In genomic region chr2:164015328-164016123, GRCh38 we compare ENCODE assay signal across 9 cellular contexts.
DNase-seq lines count a peak whose midpoint lies in the region; ATAC-seq, FAIRE-seq and TF ChIP-seq lines count a peak whose summit lies in the region.
"Had no signal": no experiment of that assay in that cellular context is flagged by ENCODE, and none has a peak within 500 bp of the region (broad histone marks: within the 10 kb centered on the region; RNA-seq: fewer than 3 reads in every experiment).

No MANE protein-coding gene starts in this region.

- no peak overlapping the region for H3K4me3 ChIP-seq in BE2C (ENCODE audit: low read depth, low read length)

- no peaks in the 10 kb centered on the region for H3K27me3 ChIP-seq in BE2C

- CTCF ChIA-PET in activated CD4-positive, alpha-beta memory T cell treated with anti-CD3 and anti-CD28 coated beads for 36 hours (lab: Charles Lee), result no interaction called here

- no peaks in the 10 kb centered on the region for H3K9me3 Mint-ChIP-seq in nephron progenitor cell
- peaks cover 7% of the 10 kb centered on the region for H3K9me3 Mint-ChIP-seq in activated CD4-positive, alpha-beta memory T cell treated with anti-CD3 and anti-CD28 coated beads for 36 hours
- peaks cover 0 to 2% of the 10 kb centered on the region in 2 donors for H3K9me3 Mint-ChIP-seq in effector memory CD8-positive, alpha-beta T cell

- POLR2A ChIA-PET in activated CD4-positive, alpha-beta memory T cell treated with anti-CD3 and anti-CD28 coated beads for 36 hours (lab: Charles Lee), result no interaction called here

- no peaks in the 10 kb centered on the region for H3K4me1 ChIP-seq in BE2C

- intact Hi-C loops in activated CD4-positive, alpha-beta memory T cell treated with anti-CD3 and anti-CD28 coated beads for 36 hours (cut with micrococcal nuclease), result no loop called here

- peak overlapping the region; percentile 77 for H3K27ac Mint-ChIP-seq in nephron progenitor cell
- no peak overlapping the region for H3K27ac Mint-ChIP-seq in activated CD4-positive, alpha-beta memory T cell treated with anti-CD3 and anti-CD28 coated beads for 36 hours
- no peak overlapping the region for H3K27ac Mint-ChIP-seq in effector memory CD8-positive, alpha-beta T cell

- no peak for TF ChIP-seq CTCF in nephron progenitor cell (IDR thresholded peaks at IDR 0.05)
- TF ChIP-seq CTCF in BE2C (IDR thresholded peaks at IDR 0.05; ENCODE audit: low read depth, low read length), result no peak

- DNase-seq in GM18507 (ENCODE audit: extremely low spot score, insufficient read length, low read depth) (peak; percentile 30), NCI-H526 treated with DMSO at 0.1 percent for 48 hours (lab: John Stamatoyannopoulos, UW) (peak; percentile 37), nephron progenitor cell (peak; percentile 54), BE2C (no peak)
- no peak for DNase-seq in NK-92 treated with Interleukin-12 subunit alpha and Interleukin-12 subunit beta, amount 100 ng/mL, for 24 hours (lab: John Stamatoyannopoulos, UW)
- no peak for DNase-seq in activated CD4-positive, alpha-beta memory T cell treated with anti-CD3 and anti-CD28 coated beads for 36 hours
- no peak for DNase-seq in effector memory CD8-positive, alpha-beta T cell
- DNase-seq: hippocampal formation had no signal

- H3K4me1 Mint-ChIP-seq in nephron progenitor cell, result peaks cover 33% of the 10 kb centered on the region
- H3K4me1 Mint-ChIP-seq in activated CD4-positive, alpha-beta memory T cell treated with anti-CD3 and anti-CD28 coated beads for 36 hours (ENCODE audit: low read depth), result no peaks in the 10 kb centered on the region
- no peaks in the 10 kb centered on the region for H3K4me1 Mint-ChIP-seq in effector memory CD8-positive, alpha-beta T cell (ENCODE audit: low read depth in 2 of 2)

- FAIRE-seq in GM18507 (lab: Jason Lieb, UNC), result peak; percentile 100

- H3K36me3 ChIP-seq in BE2C, result no peaks in the 10 kb centered on the region

- H3K36me3 Mint-ChIP-seq in nephron progenitor cell (ENCODE audit: low read depth), result no peaks in the 10 kb centered on the region
- H3K36me3 Mint-ChIP-seq in activated CD4-positive, alpha-beta memory T cell treated with anti-CD3 and anti-CD28 coated beads for 36 hours, result no peaks in the 10 kb centered on the region
- no peaks in the 10 kb centered on the region for H3K36me3 Mint-ChIP-seq in effector memory CD8-positive, alpha-beta T cell (ENCODE audit: insufficient read depth)

- H3K4me3 Mint-ChIP-seq in nephron progenitor cell, result peak overlapping the region; percentile 58
- no peak overlapping the region for H3K4me3 Mint-ChIP-seq in activated CD4-positive, alpha-beta memory T cell treated with anti-CD3 and anti-CD28 coated beads for 36 hours
- no peak overlapping the region for H3K4me3 Mint-ChIP-seq in effector memory CD8-positive, alpha-beta T cell

- H3K27me3 Mint-ChIP-seq in nephron progenitor cell (ENCODE audit: low read depth, poor library complexity), result no peaks in the 10 kb centered on the region
- no peaks in the 10 kb centered on the region for H3K27me3 Mint-ChIP-seq in activated CD4-positive, alpha-beta memory T cell treated with anti-CD3 and anti-CD28 coated beads for 36 hours
- no peaks in the 10 kb centered on the region for H3K27me3 Mint-ChIP-seq in effector memory CD8-positive, alpha-beta T cell

- H3K9me3 ChIP-seq in BE2C, result no peaks in the 10 kb centered on the region

- peak; percentile 96 for ATAC-seq in HG02588 (IDR thresholded peaks at IDR 0.05; ENCODE audit: unreplicated experiment)
- no peak for ATAC-seq in effector memory CD8-positive, alpha-beta T cell (replicated peaks)

Comparison
In these comparisons a context has a peak if more than half of its experiments do, and no peak if none do; other contexts are left out.
1. DNase-seq: peak in GM18507 (single experiment), NCI-H526 treated with DMSO at 0.1 percent for 48 hours (single experiment) and nephron progenitor cell (single experiment); none in NK-92 treated with Interleukin-12 subunit alpha and Interleukin-12 subunit beta, amount 100 ng/mL, for 24 hours (single experiment), activated CD4-positive, alpha-beta memory T cell treated with anti-CD3 and anti-CD28 coated beads for 36 hours (single experiment), BE2C (single experiment) and effector memory CD8-positive, alpha-beta T cell (0 of 3).